Comparison of ENCODE assay signal across 23 cellular contexts in genomic region chr2:195151711-195152110, GRCh38.
"Had no signal": no experiment of that assay in that cellular context is flagged by ENCODE, and none has a peak within 500 bp of the region (broad histone marks: within the 10 kb centered on the region; RNA-seq: fewer than 3 reads in every experiment).

No MANE protein-coding gene starts in this region.

- H3K36me3 Mint-ChIP-seq: IgD-negative memory B cell had no signal

- H3K4me1 Mint-ChIP-seq: IgD-negative memory B cell had no signal

- H3K9me3 Mint-ChIP-seq: IgD-negative memory B cell had no signal

- H3K27ac ChIP-seq: HL-60, RWPE1 had no signal

- FAIRE-seq: HTR-8/SVneo, K562 had no signal

- H3K27ac Mint-ChIP-seq: IgD-negative memory B cell had no signal

- H3K27me3 Mint-ChIP-seq: IgD-negative memory B cell had no signal

- H3K4me3 Mint-ChIP-seq: IgD-negative memory B cell had no signal

- DNase-seq: MM.1S, NCI-H1092 treated with DMSO at 0.1 percent for 48 hours, NCI-H1436, NCI-H187, NCI-H2029, NCI-H2081 treated with DMSO at 0.1 percent for 48 hours, NCI-H2171, NCI-H226, NCI-H446, NCI-H510A, NCI-H524 treated with DMSO at 0.1 percent for 48 hours, NCI-H69, NCI-H774, PC-3, SHP77, T-helper 1 cell had no signal

- ATAC-seq: K562, Panc1, PC-3, SK-N-SH treated with all-trans-retinoic acid at 6 μM for 48 hours had no signal

- H3K4me3 ChIP-seq: K562 had no signal
